Comparison of ENCODE assay signal across 8 cellular contexts in genomic region chr9:129270205-129270604, GRCh38.
DNase-seq lines count a peak whose midpoint lies in the region; ATAC-seq and TF ChIP-seq lines count a peak whose summit lies in the region.

No MANE protein-coding gene starts in this region.

- WGBS in transverse colon (ENCODE audit: low coverage in 1 of 2), 2 donors = 62 to 75% methylated on average over 4 to 10 of the region's 10 CpGs

- H3K4me1 ChIP-seq in transverse colon (peaks cover 0 to 8% (median 0%) of the 10 kb centered on the region in 4 donors), right atrium auricular region (no peaks in the 10 kb centered on the region), SJCRH30 (no peaks in the 10 kb centered on the region)

- in situ Hi-C loops in transverse colon (cut with MboI; ENCODE audit: low pct_ligation_motif_present in 1 of 4, low pct_unique_long_range_greater_than_20kb in 1 of 4, low sequenced_read_pairs in 3 of 4) = no loop called here

- no peak for TF ChIP-seq EP300 in transverse colon (IDR thresholded peaks at IDR 0.05; ENCODE audit: low read depth)

- H3K4me3 ChIP-seq in transverse colon (no peak overlapping the region), right atrium auricular region (no peak overlapping the region), SJCRH30 (no peak overlapping the region)

- intact Hi-C loops in transverse colon (cut with DNase I; ENCODE audit: low total_unique reads) = no loop called here

- no peaks in the 10 kb centered on the region for H3K9me3 ChIP-seq in transverse colon
- H3K9me3 ChIP-seq in right atrium auricular region = no peaks in the 10 kb centered on the region
- H3K9me3 ChIP-seq in SJCRH30 (replicated peaks) = no peaks in the 10 kb centered on the region

- TF ChIP-seq CTCF in transverse colon (IDR thresholded peaks at IDR 0.05) (no peak), right atrium auricular region (IDR thresholded peaks at IDR 0.05) (no peak)

- peak overlapping the region in 1 of 4 donors; percentile 41 for H3K27ac ChIP-seq in transverse colon
- H3K27ac ChIP-seq in right atrium auricular region = no peak overlapping the region
- no peak overlapping the region for H3K27ac ChIP-seq in SJCRH30

- H3K36me3 ChIP-seq in transverse colon (no peaks in the 10 kb centered on the region), right atrium auricular region (no peaks in the 10 kb centered on the region), SJCRH30 (no peaks in the 10 kb centered on the region)

- peak; percentile 37 for DNase-seq in activated T-cell treated with anti-CD3 and anti-CD28 coated beads for 48 hours (ENCODE audit: low read depth)
- DNase-seq in activated T-cell treated with anti-CD3 and anti-CD28 coated beads, Interleukin-2, amount 50 U/mL, for 1 hour = no peak
- DNase-seq in activated T-helper 9 cell treated with anti-CD3 and anti-CD28 coated beads, Interleukin-2, amount 50 U/mL, for 16 hours (ENCODE audit: low read depth) = peak; percentile 6
- peak; percentile 54 for DNase-seq in transverse colon
- DNase-seq in NOMO-1 treated with DMSO at 0.1 percent for 48 hours (lab: John Stamatoyannopoulos, UW; ENCODE audit: unreplicated experiment) = no peak
- DNase-seq in right atrium auricular region (ENCODE audit: low spot score) = no peak
- DNase-seq in SJCRH30 = no peak

- no peak for TF ChIP-seq POLR2A in transverse colon (IDR thresholded peaks at IDR 0.05)

- ATAC-seq in HG03139 (IDR thresholded peaks at IDR 0.05; ENCODE audit: unreplicated experiment) = peak; percentile 65

- H3K27me3 ChIP-seq in transverse colon = no peaks in the 10 kb centered on the region
- H3K27me3 ChIP-seq in right atrium auricular region = no peaks in the 10 kb centered on the region
- H3K27me3 ChIP-seq in SJCRH30 = peaks cover 5% of the 10 kb centered on the region; the same call in 1 of the 2 replicates

Comparison
In these comparisons a context has a peak if more than half of its experiments do, and no peak if none do; other contexts are left out.
1. DNase-seq: peak in activated T-cell treated with anti-CD3 and anti-CD28 coated beads for 48 hours (single experiment), activated T-helper 9 cell treated with anti-CD3 and anti-CD28 coated beads, Interleukin-2, amount 50 U/mL, for 16 hours (single experiment) and transverse colon (single experiment); none in activated T-cell treated with anti-CD3 and anti-CD28 coated beads, Interleukin-2, amount 50 U/mL, for 1 hour (single experiment), NOMO-1 treated with DMSO at 0.1 percent for 48 hours (single experiment), right atrium auricular region (single experiment) and SJCRH30 (0 of 2).